24 cellular contexts compared by ENCODE assay signal in the genomic region with DNA sequence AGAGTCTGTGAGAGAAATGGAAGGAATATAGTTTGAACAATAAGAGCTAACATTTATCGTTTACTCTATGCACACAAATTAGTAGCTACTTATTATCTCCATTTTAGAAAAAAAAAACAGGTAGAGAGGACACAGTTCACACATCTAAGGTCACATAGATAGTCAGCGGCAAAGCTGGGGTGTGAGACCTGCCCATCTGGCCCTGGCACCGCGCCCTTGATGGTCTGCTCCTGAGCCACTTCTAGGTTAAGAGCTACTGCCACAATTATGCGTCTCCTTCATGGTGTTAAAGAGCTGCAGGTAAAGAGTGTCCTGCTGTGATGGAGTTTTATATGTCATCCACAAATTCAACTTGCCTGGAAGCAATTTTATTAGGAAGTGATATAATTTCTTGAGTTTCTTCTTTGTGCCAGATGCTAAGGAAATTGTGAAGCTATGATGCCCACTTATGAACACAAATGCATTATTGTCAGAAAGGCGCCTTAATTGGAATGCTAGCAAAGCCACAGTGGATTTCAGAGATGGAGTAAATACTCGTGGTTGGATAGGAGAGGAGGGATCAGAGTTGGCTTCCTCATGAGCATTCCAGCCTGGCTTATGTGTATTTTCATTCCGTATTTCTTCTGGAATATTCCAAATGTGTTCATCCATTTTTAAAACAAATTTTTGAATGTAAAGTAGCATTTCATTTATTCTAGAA. TPM values are rescaled to one million over a fixed set of nuclear protein-coding genes. Genes with fewer than 3 reads are reported as not detected.
"Had no signal": no experiment of that assay in that cellular context is flagged by ENCODE, and none has a peak within 500 bp of the region (broad histone marks: within the 10 kb centered on the region; RNA-seq: fewer than 3 reads in every experiment).

No MANE protein-coding gene starts in this region.

- H3K27ac ChIP-seq: body of pancreas, epithelial cell of prostate, foreskin keratinocyte, thoracic aorta, upper lobe of right lung had no signal

- H3K36me3 ChIP-seq: thoracic aorta, upper lobe of right lung had no signal

- H3K4me3 ChIP-seq: body of pancreas, lung, thoracic aorta, upper lobe of right lung had no signal

- ATAC-seq: activated T-helper 17 cell treated with anti-CD3 and anti-CD28 coated beads, Interleukin-2, amount 50 U/mL, for 72 hours; body of pancreas; foreskin keratinocyte; left colon; stimulated activated naive B cell treated with anti-CD40 and anti-IgM and Interleukin-4, amounts not matched to agents 10 μg/mL and 1 μg/mL and 100 μg/mL, for 72 hours; upper lobe of right lung had no signal

- DNase-seq: activated B cell treated with CpG ODN at 0.5 μM for 24 hours; activated CD4-positive, alpha-beta memory T cell treated with anti-CD3 and anti-CD28 coated beads for 36 hours; activated CD4-positive, alpha-beta T cell treated with anti-CD3 and anti-CD28 coated beads for 4 hours; activated naive CD4-positive, alpha-beta T cell; activated naive CD8-positive, alpha-beta T cell treated with anti-CD3 and anti-CD28 coated beads for 36 hours; activated T-cell treated with anti-CD3 and anti-CD28 coated beads, Interleukin-2, amount 50 U/mL, for 1 hour; amniotic stem cell; body of pancreas; foreskin keratinocyte; hypothalamus; islet precursor cell; left colon; midbrain; nucleus accumbens; stimulated activated naive B cell treated with anti-CD40 and anti-IgM and Interleukin-4, amounts not matched to agents 10 μg/mL and 1 μg/mL and 100 μg/mL, for 72 hours; upper lobe of right lung had no signal

- H3K27me3 ChIP-seq: body of pancreas had no signal

- H3K4me1 ChIP-seq: body of pancreas, foreskin keratinocyte, upper lobe of right lung had no signal

- H3K9me3 ChIP-seq: body of pancreas, upper lobe of right lung had no signal

RNA-seq across cellular contexts. Expression of a gene that starts 21.3 kb away (rescaled TPM):
- total RNA-seq: activated CD4-positive, alpha-beta memory T cell treated with anti-CD3 and anti-CD28 coated beads for 36 hours; activated naive CD8-positive, alpha-beta T cell treated with anti-CD3 and anti-CD28 coated beads for 36 hours; cardiac septum; dermis microvascular lymphatic vessel endothelial cell; fibroblast of lung; foreskin keratinocyte; renal cortical epithelial cell had no signal

RNA-seq across cellular contexts. Expression of a gene that starts 47.0 kb away (rescaled TPM):
- total RNA-seq: dermis microvascular lymphatic vessel endothelial cell, fibroblast of lung, foreskin keratinocyte, renal cortical epithelial cell had no signal
